In genomic region chr1:63915121-63915520, GRCh38 we compare ENCODE assay signal across 8 cellular contexts.
DNase-seq lines count a peak whose midpoint lies in the region; ATAC-seq and TF ChIP-seq lines count a peak whose summit lies in the region.
"Had no signal": no experiment of that assay in that cellular context is flagged by ENCODE, and none has a peak within 500 bp of the region (broad histone marks: within the 10 kb centered on the region; RNA-seq: fewer than 3 reads in every experiment).

No MANE protein-coding gene starts in this region.

- H4K8ac ChIP-seq in trophoblast cell (ENCODE audit: low read depth, low read length): no peak overlapping the region

- H2AFZ ChIP-seq in trophoblast cell (ENCODE audit: insufficient read depth, low read length, poor library complexity): no peak overlapping the region

- H3K27ac ChIP-seq in body of pancreas (peak overlapping the region in 3 of 4 donors; percentile 62 to 89 (median 78)), trophoblast cell (ENCODE audit: low read depth, low read length) (no peak overlapping the region)

- no peaks in the 10 kb centered on the region for H3K36me3 Mint-ChIP-seq in neural crest cell (ENCODE audit: low read depth)

- no peak for TF ChIP-seq POLR2A in body of pancreas (IDR thresholded peaks at IDR 0.05)

- no peak overlapping the region for H2BK12ac ChIP-seq in trophoblast cell (ENCODE audit: low read length)

- H3K4ac ChIP-seq in trophoblast cell (ENCODE audit: low read depth, low read length): no peak overlapping the region

- H3K4me3 ChIP-seq in body of pancreas: no peak overlapping the region
- no peak overlapping the region for H3K4me3 ChIP-seq in trophoblast cell (ENCODE audit: low read depth, low read length)

- TF ChIP-seq CTCF in GM12873 (IDR thresholded peaks at IDR 0.05; ENCODE audit: insufficient read depth, low read depth, low read length, missing control alignments): peak; percentile 40
- peak in 1 of 7 experiments; percentile 11 for TF ChIP-seq CTCF in body of pancreas (IDR thresholded peaks at IDR 0.05)
- TF ChIP-seq CTCF in neural crest cell (conservative IDR thresholded peaks at IDR 0.05): peak; percentile 33

- no peak overlapping the region for H2AK5ac ChIP-seq in trophoblast cell (ENCODE audit: low read length)

- no peak overlapping the region for H3K9ac ChIP-seq in trophoblast cell (ENCODE audit: low read length)

- H3K14ac ChIP-seq in trophoblast cell (ENCODE audit: low read length): no peak overlapping the region

- no peak overlapping the region for H4K12ac ChIP-seq in trophoblast cell (ENCODE audit: low read depth, low read length)

- no peak overlapping the region for H3K4me3 Mint-ChIP-seq in neural crest cell
- H3K4me3 Mint-ChIP-seq: dendritic cell treated with granulocyte-macrophage colony-stimulating factor and Interleukin-4, amounts not matched to agents 40 ng/mL and 50 ng/mL, for 4 days had no signal

- no peak overlapping the region for H2BK5ac ChIP-seq in trophoblast cell (ENCODE audit: low read depth, low read length, poor library complexity)

- peak; percentile 45 for DNase-seq in LHCN-M2 (ENCODE audit: low read depth)
- no peak for DNase-seq in body of pancreas
- DNase-seq in neural crest cell (ENCODE audit: low read depth, low spot score): no peak
- DNase-seq in trophoblast cell: no peak
- DNase-seq in NK-92 (lab: John Stamatoyannopoulos, UW; ENCODE audit: unreplicated experiment): no peak

- no peaks in the 10 kb centered on the region for H3K9me3 ChIP-seq in body of pancreas
- H3K9me3 ChIP-seq in trophoblast cell (ENCODE audit: insufficient read depth, low read depth, low read length): no peaks in the 10 kb centered on the region

- H3K18ac ChIP-seq in trophoblast cell (ENCODE audit: low read length): no peak overlapping the region

- intact Hi-C loops in body of pancreas (cut with DNase I): no loop called here

- H4K91ac ChIP-seq in trophoblast cell (ENCODE audit: low read depth, low read length): no peak overlapping the region

- peaks cover 16% of the 10 kb centered on the region for H3K79me1 ChIP-seq in trophoblast cell (ENCODE audit: low read length)

- no peak overlapping the region for H2BK120ac ChIP-seq in trophoblast cell (ENCODE audit: insufficient read depth, low read length, poor library complexity)

- peaks cover 77% of the 10 kb centered on the region for H3K4me1 ChIP-seq in body of pancreas
- H3K4me1 ChIP-seq in trophoblast cell (ENCODE audit: control insufficient read depth in 1 of 2, insufficient read depth in 2 of 2, low read length in 2 of 2): peaks cover 18 to 20% of the 10 kb centered on the region in 2 experiments

- H3K27ac Mint-ChIP-seq in neural crest cell (ENCODE audit: unreplicated experiment): no peak overlapping the region
- H3K27ac Mint-ChIP-seq: dendritic cell treated with granulocyte-macrophage colony-stimulating factor and Interleukin-4, amounts not matched to agents 40 ng/mL and 50 ng/mL, for 4 days had no signal

- WGBS in body of pancreas, 2 donors: 77 to 84% methylated on average over 1 of the region's 1 CpG
- WGBS in trophoblast cell (ENCODE audit: extremely low coverage, insufficient coverage, insufficient read length): no CpG with 5 or more reads among the region's 1 CpG

- H3K27me3 Mint-ChIP-seq in neural crest cell (ENCODE audit: low read depth): peaks cover 4% of the 10 kb centered on the region
- H3K27me3 Mint-ChIP-seq: dendritic cell treated with granulocyte-macrophage colony-stimulating factor and Interleukin-4, amounts not matched to agents 40 ng/mL and 50 ng/mL, for 4 days had no signal

- ATAC-seq in body of pancreas (no peak), HG03432 (IDR thresholded peaks at IDR 0.05; ENCODE audit: unreplicated experiment) (no peak)

- H3K27me3 ChIP-seq in body of pancreas (no peaks in the 10 kb centered on the region), trophoblast cell (ENCODE audit: insufficient read depth, low read length) (no peaks in the 10 kb centered on the region)

- H3K36me3 ChIP-seq in body of pancreas (replicated peaks in 1 of 2; ENCODE audit: insufficient read depth in 1 of 2, low read depth in 2 of 2) (no peaks in the 10 kb centered on the region), trophoblast cell (ENCODE audit: control insufficient read depth in 1 of 2, insufficient read depth in 2 of 2, low read length in 2 of 2) (no peaks in the 10 kb centered on the region)

- H3K4me2 ChIP-seq in trophoblast cell (ENCODE audit: low read length): no peak overlapping the region

- H3K4me1 Mint-ChIP-seq in neural crest cell: peaks cover 31% of the 10 kb centered on the region

- no peak overlapping the region for H3K23ac ChIP-seq in trophoblast cell (ENCODE audit: low read length)

- H3K9me3 Mint-ChIP-seq in neural crest cell: no peaks in the 10 kb centered on the region
- H3K9me3 Mint-ChIP-seq: dendritic cell treated with granulocyte-macrophage colony-stimulating factor and Interleukin-4, amounts not matched to agents 40 ng/mL and 50 ng/mL, for 4 days had no signal

- peaks cover 3% of the 10 kb centered on the region for H3K79me2 ChIP-seq in trophoblast cell (ENCODE audit: control insufficient read depth, insufficient read depth, low read length, poor library complexity)
